In genomic region chr6:28866342-28867077, GRCh38 we compare ENCODE assay signal across 8 cellular contexts. TPM values are rescaled to one million over a fixed set of nuclear protein-coding genes. Genes with fewer than 3 reads are reported as not detected.
A peak's percentile ranks its signal among the peaks of the same experiment; 100 is the strongest.
DNase-seq lines count a peak whose midpoint lies in the region; ATAC-seq, FAIRE-seq and TF ChIP-seq lines count a peak whose summit lies in the region.

No MANE protein-coding gene starts in this region.

- no peak for FAIRE-seq in H54 (lab: Jason Lieb, UNC)

- 0 out of 2 replicates have a peak, but pooled peaks have one; percentile 34 for TF ChIP-seq POLR2A in H54 (IDR thresholded peaks at IDR 0.05; ENCODE audit: low read depth, low read length)

- no peaks in the 10 kb centered on the region for H3K27me3 ChIP-seq in left lung

- peak; percentile 75 for DNase-seq in DMS153 (lab: John Stamatoyannopoulos, UW)
- no peak for DNase-seq in H54 (ENCODE audit: insufficient read length, low spot score)
- DNase-seq in NCI-H2171 treated with DMSO at 0.1 percent for 48 hours (lab: John Stamatoyannopoulos, UW), result peak; percentile 75
- peak; percentile 55 to 59 for DNase-seq in activated CD4-positive, alpha-beta T cell treated with anti-CD3 and anti-CD28 coated beads for 24 hours (ENCODE audit: low read depth in 2 of 2)
- DNase-seq in choroid plexus epithelial cell (ENCODE audit: low read depth), result peak; percentile 41
- DNase-seq in left lung, result peak; percentile 80 to 90
- DNase-seq in stimulated activated CD4-positive, alpha-beta T cell treated with anti-CD3 and anti-CD28 coated beads, Interleukin-4, amount 100 ng/mL, for 1 hour, result peak; percentile 74

- TF ChIP-seq CTCF in choroid plexus epithelial cell (conservative IDR thresholded peaks at IDR 0.05; ENCODE audit: low read depth, low read length), result no peak
- TF ChIP-seq CTCF in left lung (IDR thresholded peaks at IDR 0.05), result no peak

- intact Hi-C loops in left lung (cut with DNase I), result no loop called here

- ATAC-seq in left lung, result peak; percentile 78
- ATAC-seq in HG03135 (IDR thresholded peaks at IDR 0.05; ENCODE audit: unreplicated experiment), result no peak

- peaks cover 0 to 6% of the 10 kb centered on the region in 2 donors for H3K9me3 ChIP-seq in left lung

- H3K4me3 ChIP-seq in choroid plexus epithelial cell (ENCODE audit: low read depth, low read length) (peak overlapping the region; percentile 72), left lung (peak overlapping the region; percentile 64)

- no peaks in the 10 kb centered on the region for H3K36me3 ChIP-seq in left lung

- peaks cover 0 to 9% of the 10 kb centered on the region in 2 donors for H3K4me1 ChIP-seq in left lung

- peak overlapping the region; percentile 81 to 85 for H3K27ac ChIP-seq in left lung

RNA-seq across cellular contexts. Expression of gene TRIM27, which starts 57.3 kb away (rescaled TPM):
- 10 to 100 TPM; 42.2 to 47.5 TPM for total RNA-seq in left lung
